Comparison of ENCODE assay signal across 18 cellular contexts in the genomic region with DNA sequence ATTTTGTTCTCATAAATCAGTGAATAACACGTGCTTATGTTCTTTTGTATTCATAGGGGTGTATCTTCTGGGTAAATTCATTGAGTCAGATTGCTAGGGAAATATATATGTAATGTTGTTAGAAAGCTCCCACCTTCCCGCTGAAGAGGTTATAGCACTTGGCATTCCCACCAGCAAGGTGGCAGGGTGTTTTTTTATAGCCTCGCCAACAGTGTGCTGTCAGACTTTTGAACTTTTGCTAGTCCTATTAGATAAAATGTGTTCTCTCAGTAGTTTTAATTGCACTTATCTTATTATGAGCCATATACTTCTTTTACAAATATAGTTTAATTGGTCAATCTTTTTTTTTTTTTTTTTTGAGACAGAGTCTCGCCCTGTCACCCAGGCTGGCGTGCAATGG. TPM values are rescaled to one million over a fixed set of nuclear protein-coding genes. Genes with fewer than 3 reads are reported as not detected.
DNase-seq lines count a peak whose midpoint lies in the region; ATAC-seq, FAIRE-seq and TF ChIP-seq lines count a peak whose summit lies in the region.
"Had no signal": no experiment of that assay in that cellular context is flagged by ENCODE, and none has a peak within 500 bp of the region (broad histone marks: within the 10 kb centered on the region; RNA-seq: fewer than 3 reads in every experiment).

No MANE protein-coding gene starts in this region.

- peaks cover 57 to 92% of the 10 kb centered on the region in 2 donors for H3K4me1 Mint-ChIP-seq in immature natural killer cell

- peaks cover 0 to 5% (median 2%) of the 10 kb centered on the region in 3 donors for H3K27me3 Mint-ChIP-seq in immature natural killer cell (ENCODE audit: low read depth in 3 of 3)
- H3K27me3 Mint-ChIP-seq: CD4-positive, alpha-beta memory T cell had no signal

- peak overlapping the region in 1 of 5 donors; percentile 38 for H3K4me3 Mint-ChIP-seq in immature natural killer cell
- H3K4me3 Mint-ChIP-seq: CD4-positive, alpha-beta memory T cell; H9 had no signal

- DNase-seq in left ventricle myocardium superior, result no peak
- no peak for DNase-seq in left ventricle myocardium inferior
- no peak for DNase-seq in immature natural killer cell
- no peak for DNase-seq in islet precursor cell
- no peak for DNase-seq in H54 (ENCODE audit: insufficient read length, low spot score)
- DNase-seq in GDM1 (lab: John Stamatoyannopoulos, UW), result no peak
- DNase-seq: C1 segment of cervical spinal cord; Caco-2; CD4-positive, alpha-beta memory T cell; DMS153; DND-41; GM23248; H9 had no signal

- H3K27me3 ChIP-seq in left ventricle myocardium inferior (ENCODE audit: low read depth), result no peaks in the 10 kb centered on the region
- no peaks in the 10 kb centered on the region for H3K27me3 ChIP-seq in muscle layer of duodenum (ENCODE audit: low read depth, low read length)

- H3K36me3 ChIP-seq in left ventricle myocardium inferior (peaks cover 11% of the 10 kb centered on the region), muscle layer of duodenum (ENCODE audit: control insufficient read depth in 1 of 2, insufficient read depth in 2 of 2, low read length in 2 of 2) (peaks cover 8 to 11% of the 10 kb centered on the region in 2 donors)

- H3K9me3 Mint-ChIP-seq in immature natural killer cell, result no peaks in the 10 kb centered on the region
- H3K9me3 Mint-ChIP-seq: CD4-positive, alpha-beta memory T cell; H9 had no signal

- no peak for TF ChIP-seq CTCF in left ventricle myocardium inferior (IDR thresholded peaks at IDR 0.05; ENCODE audit: borderline replicate concordance)

- no peak for FAIRE-seq in H54 (lab: Jason Lieb, UNC)
- FAIRE-seq: GM12878, GM19239, H1 had no signal

- ATAC-seq in left ventricle myocardium superior, result peak; percentile 33
- ATAC-seq: GM12878, HCT116 had no signal

- no peak overlapping the region for H3K27ac ChIP-seq in left ventricle myocardium inferior (replicated peaks)
- H3K27ac ChIP-seq in muscle layer of duodenum (ENCODE audit: low read length), result peak overlapping the region; percentile 28
- H3K27ac ChIP-seq: GM23248 had no signal

- H3K4me3 ChIP-seq in left ventricle myocardium inferior (no peak overlapping the region), muscle layer of duodenum (ENCODE audit: low read depth in 1 of 2, low read length in 2 of 2) (no peak overlapping the region)
- H3K4me3 ChIP-seq: GM12878, GM23248 had no signal

- intact Hi-C loops in left ventricle myocardium superior (cut with micrococcal nuclease) (no loop called here), left ventricle myocardium inferior (cut with micrococcal nuclease) (no loop called here)

- no peaks in the 10 kb centered on the region for H3K9me3 ChIP-seq in left ventricle myocardium inferior (replicated peaks)
- no peaks in the 10 kb centered on the region for H3K9me3 ChIP-seq in muscle layer of duodenum (ENCODE audit: control insufficient read depth in 1 of 2, low read length in 2 of 2)
- H3K9me3 ChIP-seq: Caco-2 had no signal

- H3K36me3 Mint-ChIP-seq in immature natural killer cell, result peaks cover 0 to 13% (median 0%) of the 10 kb centered on the region in 3 donors

- no peak for TF ChIP-seq POLR2A in H54 (IDR thresholded peaks at IDR 0.05; ENCODE audit: low read depth, low read length)

- H3K4me1 ChIP-seq in left ventricle myocardium inferior (no peaks in the 10 kb centered on the region), muscle layer of duodenum (ENCODE audit: control insufficient read depth in 1 of 2, insufficient read depth in 2 of 2, low read length in 2 of 2) (no peaks in the 10 kb centered on the region)
- H3K4me1 ChIP-seq: Caco-2 had no signal

- peak overlapping the region in 5 of 6 donors; percentile 12 to 94 (median 81) for H3K27ac Mint-ChIP-seq in immature natural killer cell
- H3K27ac Mint-ChIP-seq: CD4-positive, alpha-beta memory T cell had no signal

RNA-seq across cellular contexts. Expression of a gene that starts 31.0 kb away (rescaled TPM):
- 81.8 TPM for total RNA-seq in left ventricle myocardium superior
- total RNA-seq in left ventricle myocardium inferior, result 73.2 TPM
- 10 to 100 TPM; 17.1 to 32.0 (median 20.2) TPM for polyA plus RNA-seq in immature natural killer cell
